In genomic region chr12:110872100-110872499, GRCh38 we compare ENCODE assay signal across 2 cellular contexts.
TF ChIP-seq lines count a peak whose summit lies in the region.

No MANE protein-coding gene starts in this region.

TF ChIP-seq in HepG2, 621 proteins besides CTCF, POLR2A, EP300 and RAD21:
- TF ChIP-seq SCMH1 (CRISPR knock-in tag; IDR thresholded peaks at IDR 0.05; ENCODE audit: borderline replicate concordance): no peak
- no peak for TF ChIP-seq NFE2L1 (CRISPR knock-in tag; IDR thresholded peaks at IDR 0.05; ENCODE audit: borderline replicate concordance)
- TF ChIP-seq DMTF1 (CRISPR knock-in tag; IDR thresholded peaks at IDR 0.05): no peak
- TF ChIP-seq ZBTB40 (IDR thresholded peaks at IDR 0.05): peak; percentile 40; the same call in 1 of the 2 replicates
- TF ChIP-seq ZBTB40 (CRISPR knock-in tag; IDR thresholded peaks at IDR 0.05): peak; percentile 97

TF ChIP-seq in GM12878, 131 proteins besides CTCF, POLR2A, EP300 and RAD21:
- no peak for TF ChIP-seq GABPA (IDR thresholded peaks at IDR 0.05; ENCODE audit: low read depth)
- TF ChIP-seq DPF2 (IDR thresholded peaks at IDR 0.05): no peak
- no peak for TF ChIP-seq KLF5 (IDR thresholded peaks at IDR 0.05; ENCODE audit: partially characterized antibody)
- TF ChIP-seq, protein P1, sequence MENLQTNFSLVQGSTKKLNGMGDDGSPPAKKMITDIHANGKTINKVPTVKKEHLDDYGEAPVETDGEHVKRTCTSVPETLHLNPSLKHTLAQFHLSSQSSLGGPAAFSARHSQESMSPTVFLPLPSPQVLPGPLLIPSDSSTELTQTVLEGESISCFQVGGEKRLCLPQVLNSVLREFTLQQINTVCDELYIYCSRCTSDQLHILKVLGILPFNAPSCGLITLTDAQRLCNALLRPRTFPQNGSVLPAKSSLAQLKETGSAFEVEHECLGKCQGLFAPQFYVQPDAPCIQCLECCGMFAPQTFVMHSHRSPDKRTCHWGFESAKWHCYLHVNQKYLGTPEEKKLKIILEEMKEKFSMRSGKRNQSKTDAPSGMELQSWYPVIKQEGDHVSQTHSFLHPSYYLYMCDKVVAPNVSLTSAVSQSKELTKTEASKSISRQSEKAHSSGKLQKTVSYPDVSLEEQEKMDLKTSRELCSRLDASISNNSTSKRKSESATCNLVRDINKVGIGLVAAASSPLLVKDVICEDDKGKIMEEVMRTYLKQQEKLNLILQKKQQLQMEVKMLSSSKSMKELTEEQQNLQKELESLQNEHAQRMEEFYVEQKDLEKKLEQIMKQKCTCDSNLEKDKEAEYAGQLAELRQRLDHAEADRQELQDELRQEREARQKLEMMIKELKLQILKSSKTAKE (IDR thresholded peaks at IDR 0.05; ENCODE audit: low read depth, poor library complexity, severe bottlenecking): no peak
- peak; percentile 76 for TF ChIP-seq ZBTB40 (IDR thresholded peaks at IDR 0.05; ENCODE audit: borderline replicate concordance)
